ENCODE assay signal across 8 cellular contexts in genomic region chr2:6826081-6826913, GRCh38. TPM values are rescaled to one million over a fixed set of nuclear protein-coding genes. Genes with fewer than 3 reads are reported as not detected.
DNase-seq lines count a peak whose midpoint lies in the region; ATAC-seq and TF ChIP-seq lines count a peak whose summit lies in the region.

No MANE protein-coding gene starts in this region.

- peaks cover 2% of the 10 kb centered on the region for H3K27me3 Mint-ChIP-seq in activated CD4-positive, alpha-beta T cell treated with anti-CD3 and anti-CD28 coated beads, Interleukin-2, amount 10 ng/mL, durations not matched to agents 7 days and 5 days
- H3K27me3 Mint-ChIP-seq in osteocyte (ENCODE audit: unreplicated experiment), result no peaks in the 10 kb centered on the region

- in situ Hi-C loops in GM13976 (cut with MboI; ENCODE audit: low sequenced_read_pairs, unreplicated experiment), result no loop called here

- peak; percentile 85 for TF ChIP-seq CTCF in A673 (conservative IDR thresholded peaks at IDR 0.05; ENCODE audit: low read depth, low read length)
- peak; percentile 58 for TF ChIP-seq CTCF in GM13976 (IDR thresholded peaks at IDR 0.05; ENCODE audit: borderline replicate concordance, control extremely low read depth, extremely low read depth, insufficient read depth, missing control alignments)
- peak; percentile 68 for TF ChIP-seq CTCF in epithelial cell of proximal tubule (conservative IDR thresholded peaks at IDR 0.05; ENCODE audit: low read depth, low read length)
- peak; percentile 38 for TF ChIP-seq CTCF in osteocyte (IDR thresholded peaks at IDR 0.05)

- intact Hi-C loops in A673 (cut with micrococcal nuclease; ENCODE audit: unreplicated experiment), result loop anchor here (2.0 kb wide), 1 partner anchor 473 kb away; no protein-coding TSS in a partner anchor

- peak; percentile 94 for ATAC-seq in HG02763 (IDR thresholded peaks at IDR 0.05; ENCODE audit: unreplicated experiment)

- H3K4me3 Mint-ChIP-seq in activated CD4-positive, alpha-beta T cell treated with anti-CD3 and anti-CD28 coated beads, Interleukin-2, amount 10 ng/mL, durations not matched to agents 7 days and 5 days, result no peak overlapping the region
- H3K4me3 Mint-ChIP-seq in osteocyte (ENCODE audit: unreplicated experiment), result no peak overlapping the region

- no peak overlapping the region for H3K27ac ChIP-seq in A673 (ENCODE audit: low read depth, low read length, poor library complexity, severe bottlenecking)

- no peak overlapping the region for H3K27ac Mint-ChIP-seq in activated CD4-positive, alpha-beta T cell treated with anti-CD3 and anti-CD28 coated beads, Interleukin-2, amount 10 ng/mL, durations not matched to agents 7 days and 5 days
- H3K27ac Mint-ChIP-seq in osteocyte (ENCODE audit: unreplicated experiment), result no peak overlapping the region

- H3K4me1 Mint-ChIP-seq in activated CD4-positive, alpha-beta T cell treated with anti-CD3 and anti-CD28 coated beads, Interleukin-2, amount 10 ng/mL, durations not matched to agents 7 days and 5 days, result peaks cover 19% of the 10 kb centered on the region
- peaks cover 9% of the 10 kb centered on the region for H3K4me1 Mint-ChIP-seq in osteocyte (ENCODE audit: unreplicated experiment)

- DNase-seq in A673 (ENCODE audit: low spot score) (peak; percentile 84), GM13976 (ENCODE audit: low spot score) (peak; percentile 56), NCI-H187 (lab: John Stamatoyannopoulos, UW) (peak; percentile 16 to 42), epithelial cell of proximal tubule (ENCODE audit: low read depth) (peak; percentile 42), osteocyte (ENCODE audit: extremely low spot score, unreplicated experiment) (no peak), NCI-H2171 treated with DMSO at 0.1 percent for 48 hours (lab: John Stamatoyannopoulos, UW) (no peak)
- DNase-seq in activated CD4-positive, alpha-beta T cell treated with anti-CD3 and anti-CD28 coated beads, Interleukin-2, amount 10 ng/mL, durations not matched to agents 7 days and 5 days, result peak; percentile 71

- H3K36me3 ChIP-seq in A673 (ENCODE audit: insufficient read depth, low read length, poor library complexity, severe bottlenecking), result no peaks in the 10 kb centered on the region

- peaks cover 13% of the 10 kb centered on the region for H3K9me3 Mint-ChIP-seq in activated CD4-positive, alpha-beta T cell treated with anti-CD3 and anti-CD28 coated beads, Interleukin-2, amount 10 ng/mL, durations not matched to agents 7 days and 5 days
- peaks cover 6% of the 10 kb centered on the region for H3K9me3 Mint-ChIP-seq in osteocyte (ENCODE audit: unreplicated experiment)

- BruUV-seq in A673 (replicated peaks; lab: Mats Ljungman, UMichigan), result no TSS peak

- POLR2A ChIA-PET in A673 (lab: Charles Lee; ENCODE audit: low non-redundant PET), result no interaction called here
- POLR2A ChIA-PET in activated CD4-positive, alpha-beta T cell treated with anti-CD3 and anti-CD28 coated beads, Interleukin-2, amount 10 ng/mL, durations not matched to agents 7 days and 5 days (lab: Charles Lee), result no interaction called here

- no peak overlapping the region for H3K4me3 ChIP-seq in A673 (ENCODE audit: low read depth, low read length, poor library complexity, severe bottlenecking)
- no peak overlapping the region for H3K4me3 ChIP-seq in epithelial cell of proximal tubule (ENCODE audit: low read depth, low read length)

- H3K4me1 ChIP-seq in A673 (ENCODE audit: insufficient read depth, low read length, poor library complexity, severe bottlenecking), result peaks cover 18% of the 10 kb centered on the region

- no peaks in the 10 kb centered on the region for H3K27me3 ChIP-seq in A673 (replicated peaks; ENCODE audit: insufficient read depth, low read depth, low read length, poor library complexity)

- CTCF ChIA-PET in A673 (lab: Charles Lee), result interaction anchor here (0.6 kb wide), 1 partner anchor 1145 kb away, joined by 6 read pairs; no protein-coding TSS in a partner anchor
- CTCF ChIA-PET in activated CD4-positive, alpha-beta T cell treated with anti-CD3 and anti-CD28 coated beads, Interleukin-2, amount 10 ng/mL, durations not matched to agents 7 days and 5 days (lab: Charles Lee), result interaction anchor here (1.0 kb wide), 1 partner anchor 16 kb away, joined by 3 read pairs; no protein-coding TSS in a partner anchor

- peaks cover 9% of the 10 kb centered on the region for H3K9me3 ChIP-seq in A673 (ENCODE audit: low read depth, low read length, poor library complexity, severe bottlenecking)

- peaks cover 23% of the 10 kb centered on the region for H3K36me3 Mint-ChIP-seq in activated CD4-positive, alpha-beta T cell treated with anti-CD3 and anti-CD28 coated beads, Interleukin-2, amount 10 ng/mL, durations not matched to agents 7 days and 5 days (ENCODE audit: low read depth)
- no peaks in the 10 kb centered on the region for H3K36me3 Mint-ChIP-seq in osteocyte (ENCODE audit: unreplicated experiment)

RNA-seq across cellular contexts. Expression of gene CMPK2, which starts 39.4 kb away (rescaled TPM):
- total RNA-seq in A673 (2021) (3.3 and 4.6 TPM in 2 replicates), epithelial cell of proximal tubule (4.3 and 4.6 TPM in 2 replicates), osteocyte (0.24 and 1.1 TPM in 2 replicates)
- 10 to 100 TPM; 94.3 to 96.0 TPM for total RNA-seq in activated CD4-positive, alpha-beta T cell treated with anti-CD3 and anti-CD28 coated beads, Interleukin-2, amount 10 ng/mL, durations not matched to agents 7 days and 5 days

RNA-seq across cellular contexts. Expression of gene RSAD2, which starts 51.3 kb away (rescaled TPM):
- 2.1 and 2.2 TPM in 2 replicates for total RNA-seq in A673 (2021)
- 100 to 1,000 TPM; 100 to 101 TPM for total RNA-seq in activated CD4-positive, alpha-beta T cell treated with anti-CD3 and anti-CD28 coated beads, Interleukin-2, amount 10 ng/mL, durations not matched to agents 7 days and 5 days
- total RNA-seq in epithelial cell of proximal tubule, result under 0.01 and 0.65 TPM in 2 replicates
- not detected in 2 replicates for total RNA-seq in osteocyte

Comparison
In these comparisons a context has a peak if more than half of its experiments do, and no peak if none do; other contexts are left out.
1. DNase-seq: peak in A673 (single experiment), GM13976 (single experiment), NCI-H187 (2 of 2), activated CD4-positive, alpha-beta T cell treated with anti-CD3 and anti-CD28 coated beads, Interleukin-2, amount 10 ng/mL, durations not matched to agents 7 days and 5 days (single experiment) and epithelial cell of proximal tubule (single experiment); none in osteocyte (single experiment) and NCI-H2171 treated with DMSO at 0.1 percent for 48 hours (single experiment).
2. RNA of gene CMPK2, which starts 39.4 kb away (total RNA-seq): 94.3 to 96.0 TPM in activated CD4-positive, alpha-beta T cell treated with anti-CD3 and anti-CD28 coated beads, Interleukin-2, amount 10 ng/mL, durations not matched to agents 7 days and 5 days; 3.3 to 4.6 TPM in A673, 4.3 to 4.6 TPM in epithelial cell of proximal tubule and 0.24 to 1.1 TPM in osteocyte; every median in the first group is over 10 times any median in the second.
3. RNA of gene RSAD2, which starts 51.3 kb away (total RNA-seq): 100 to 101 TPM in activated CD4-positive, alpha-beta T cell treated with anti-CD3 and anti-CD28 coated beads, Interleukin-2, amount 10 ng/mL, durations not matched to agents 7 days and 5 days; 2.1 to 2.2 TPM in A673, not detected in osteocyte and under 0.01 to 0.65 TPM in epithelial cell of proximal tubule; every median in the first group is over 10 times any median in the second.
4. Peak in every context shown above with its lines, with median percentiles within 50 percentile points of each other: CTCF ChIP-seq.